In genomic region chr7:83442911-83443310, GRCh38 we compare ENCODE assay signal across 3 cellular contexts.
A peak's percentile ranks its signal among the peaks of the same experiment; 100 is the strongest.
TF ChIP-seq lines count a peak whose summit lies in the region.

No MANE protein-coding gene starts in this region.

TF ChIP-seq in A549, 52 proteins besides CTCF, POLR2A, EP300 and RAD21:
- TF ChIP-seq MAZ (IDR thresholded peaks at IDR 0.05; ENCODE audit: borderline replicate concordance, low read depth, low read length) (no peak), MAFK (IDR thresholded peaks at IDR 0.05; ENCODE audit: partially characterized antibody) (peak; percentile 84), FOSB (CRISPR knock-in tag; IDR thresholded peaks at IDR 0.05) (no peak), MYC (IDR thresholded peaks at IDR 0.05; ENCODE audit: borderline replicate concordance, low read length) (no peak)

TF ChIP-seq in IMR-90, 13 proteins besides CTCF, POLR2A, EP300 and RAD21:
- TF ChIP-seq MXI1 (IDR thresholded peaks at IDR 0.05; ENCODE audit: borderline replicate concordance, low read depth, low read length) (no peak), MAFK (IDR thresholded peaks at IDR 0.05; ENCODE audit: low read depth, low read length) (peak; percentile 81)

TF ChIP-seq in H1, 55 proteins besides CTCF, POLR2A, EP300 and RAD21:
- no peak for TF ChIP-seq KDM5A (IDR thresholded peaks at IDR 0.05; ENCODE audit: low read length)
- no peak for TF ChIP-seq CHD1 (IDR thresholded peaks at IDR 0.05; ENCODE audit: low read depth, low read length)
- TF ChIP-seq JUN (IDR thresholded peaks at IDR 0.05; ENCODE audit: low read depth, low read length), result no peak
- no peak for TF ChIP-seq TBP (IDR thresholded peaks at IDR 0.05; ENCODE audit: low read depth, low read length)
- no peak for TF ChIP-seq SIX5 (IDR thresholded peaks at IDR 0.05; ENCODE audit: low read depth, low read length)
